23 cellular contexts compared by ENCODE assay signal in the genomic region with DNA sequence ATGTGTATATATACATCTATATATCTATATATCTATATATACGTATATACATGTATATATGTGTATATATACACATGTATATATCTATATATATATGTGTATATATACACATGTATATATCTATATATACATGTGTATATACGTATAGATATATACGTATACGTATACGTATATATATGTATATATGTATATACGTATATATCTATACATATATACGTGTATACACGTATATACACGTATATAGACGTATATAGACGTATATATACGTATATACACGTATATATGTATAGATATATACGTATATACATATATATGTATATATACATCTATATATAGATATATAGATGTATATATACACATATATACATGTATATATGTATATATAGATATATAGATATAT. TPM values are rescaled to one million over a fixed set of nuclear protein-coding genes. Genes with fewer than 3 reads are reported as not detected.
DNase-seq lines count a peak whose midpoint lies in the region; FAIRE-seq and TF ChIP-seq lines count a peak whose summit lies in the region.
"Had no signal": no experiment of that assay in that cellular context is flagged by ENCODE, and none has a peak within 500 bp of the region (broad histone marks: within the 10 kb centered on the region; RNA-seq: fewer than 3 reads in every experiment).

No MANE protein-coding gene starts in this region.

- H3K27ac Mint-ChIP-seq in CD8-positive, alpha-beta memory T cell, result no peak overlapping the region
- H3K27ac Mint-ChIP-seq: CD14-positive monocyte; CD4-positive, alpha-beta memory T cell; CD4-positive, CD25-positive, alpha-beta regulatory T cell had no signal

- intact Hi-C loops in tibial artery (cut with DNase I; ENCODE audit: low total_unique reads), result no loop called here

- no peaks in the 10 kb centered on the region for H3K36me3 ChIP-seq in CD8-positive, alpha-beta memory T cell (ENCODE audit: insufficient read depth, low read length)
- H3K36me3 ChIP-seq in tibial artery, result no peaks in the 10 kb centered on the region
- H3K36me3 ChIP-seq: BE2C, BLaER1 had no signal

- CTCF ChIA-PET in CD8-positive, alpha-beta memory T cell (lab: Charles Lee), result no interaction called here

- no peaks in the 10 kb centered on the region for H3K4me1 ChIP-seq in CD8-positive, alpha-beta memory T cell (ENCODE audit: insufficient read depth, low read length)
- peaks cover 0 to 5% (median 0%) of the 10 kb centered on the region in 4 donors for H3K4me1 ChIP-seq in tibial artery
- H3K4me1 ChIP-seq: BE2C, BLaER1 had no signal

- POLR2A ChIA-PET in CD8-positive, alpha-beta memory T cell (lab: Charles Lee), result no interaction called here

- H3K36me3 Mint-ChIP-seq in CD8-positive, alpha-beta memory T cell, result peaks cover 0 to 5% (median 0%) of the 10 kb centered on the region in 3 donors
- H3K36me3 Mint-ChIP-seq: CD14-positive monocyte; CD4-positive, CD25-positive, alpha-beta regulatory T cell had no signal

- TF ChIP-seq CTCF in tibial artery (IDR thresholded peaks at IDR 0.05), result no peak

- no peaks in the 10 kb centered on the region for H3K9me3 ChIP-seq in CD8-positive, alpha-beta memory T cell (ENCODE audit: low read length)
- peaks cover 0 to 14% (median 11%) of the 10 kb centered on the region in 3 donors for H3K9me3 ChIP-seq in tibial artery
- H3K9me3 ChIP-seq: BE2C had no signal

- DNase-seq in DMS53 (lab: John Stamatoyannopoulos, UW) (peak; percentile 14), DMS53 treated with DMSO at 0.1 percent for 48 hours (lab: John Stamatoyannopoulos, UW; ENCODE audit: unreplicated experiment) (no peak), tibial artery (no peak)
- DNase-seq in CD8-positive, alpha-beta memory T cell, result no peak
- DNase-seq in NK-92 treated with Interleukin-12 subunit alpha and Interleukin-12 subunit beta, amount 100 ng/mL, for 24 hours (lab: John Stamatoyannopoulos, UW), result no peak
- DNase-seq: ACHN; BE2C; C1 segment of cervical spinal cord; Caco-2; Calu3; CD4-positive, alpha-beta memory T cell; CD4-positive, CD25-positive, alpha-beta regulatory T cell; DMS79 treated with DMSO at 0.1 percent for 48 hours; GDM1 had no signal

- H3K4me3 ChIP-seq in CD8-positive, alpha-beta memory T cell (ENCODE audit: low read length), result no peak overlapping the region
- H3K4me3 ChIP-seq in tibial artery, result no peak overlapping the region
- H3K4me3 ChIP-seq: BLaER1, GM12878 had no signal

- peak; percentile 87 for FAIRE-seq in TTC549 (lab: Jason Lieb, UNC)
- FAIRE-seq in endometrium (lab: Jason Lieb, UNC), result peak; percentile 91
- FAIRE-seq: D721Med, GM12878, GM12892, GM18507 had no signal

- H3K9me3 Mint-ChIP-seq in CD8-positive, alpha-beta memory T cell, result peaks cover 3 to 5% (median 5%) of the 10 kb centered on the region in 5 donors

- H3K27me3 Mint-ChIP-seq in CD8-positive, alpha-beta memory T cell, result peaks cover 9 to 13% of the 10 kb centered on the region in 2 donors
- H3K27me3 Mint-ChIP-seq: CD4-positive, alpha-beta memory T cell had no signal

- no peak overlapping the region for H3K4me3 Mint-ChIP-seq in CD8-positive, alpha-beta memory T cell
- H3K4me3 Mint-ChIP-seq: CD14-positive monocyte; CD4-positive, alpha-beta memory T cell; CD4-positive, CD25-positive, alpha-beta regulatory T cell had no signal

- H3K4me1 Mint-ChIP-seq in CD8-positive, alpha-beta memory T cell, result no peaks in the 10 kb centered on the region
- H3K4me1 Mint-ChIP-seq: CD14-positive monocyte; CD4-positive, alpha-beta memory T cell; CD4-positive, CD25-positive, alpha-beta regulatory T cell had no signal

- no peak overlapping the region for H3K27ac ChIP-seq in CD8-positive, alpha-beta memory T cell (ENCODE audit: low read depth, low read length)
- no peak overlapping the region for H3K27ac ChIP-seq in tibial artery
- H3K27ac ChIP-seq: 22Rv1, BLaER1 had no signal

- H3K27me3 ChIP-seq in CD8-positive, alpha-beta memory T cell (ENCODE audit: insufficient read depth, low read length, poor library complexity, severe bottlenecking), result no peaks in the 10 kb centered on the region
- H3K27me3 ChIP-seq in tibial artery, result no peaks in the 10 kb centered on the region
- H3K27me3 ChIP-seq: BE2C, BLaER1 had no signal

RNA-seq across cellular contexts. Expression of a gene that starts 25.1 kb away (rescaled TPM):
- 100 to 1,000 TPM; 275 to 287 TPM for total RNA-seq in CD8-positive, alpha-beta memory T cell
- polyA plus RNA-seq in CD8-positive, alpha-beta memory T cell, result 75.2 TPM
